19 cellular contexts compared by ENCODE assay signal in the genomic region with DNA sequence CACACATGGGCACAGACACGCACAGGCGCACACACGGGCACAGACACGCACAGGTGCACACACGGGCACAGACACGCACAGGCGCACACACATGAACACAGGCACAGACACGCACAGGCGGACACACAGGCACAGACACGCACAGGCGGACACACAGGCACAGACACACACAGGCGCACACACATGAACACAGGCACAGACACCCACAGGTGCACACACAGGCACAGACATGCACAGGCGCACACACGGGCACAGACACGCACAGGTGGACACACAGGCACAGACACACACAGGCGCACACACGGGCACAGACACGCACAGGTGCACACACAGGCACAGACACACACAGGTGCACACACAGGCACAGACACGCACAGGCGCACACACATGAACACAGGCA.
DNase-seq lines count a peak whose midpoint lies in the region; ATAC-seq, FAIRE-seq and TF ChIP-seq lines count a peak whose summit lies in the region.
"Had no signal": no experiment of that assay in that cellular context is flagged by ENCODE, and none has a peak within 500 bp of the region (broad histone marks: within the 10 kb centered on the region; RNA-seq: fewer than 3 reads in every experiment).

No MANE protein-coding gene starts in this region.

- H3K4me3 Mint-ChIP-seq in GM23338 (no peak overlapping the region), chondrocyte (ENCODE audit: unreplicated experiment) (no peak overlapping the region)
- H3K4me3 Mint-ChIP-seq: CD14-positive monocyte; CD4-positive, alpha-beta T cell; CD8-positive, alpha-beta memory T cell had no signal

- H3K4me3 ChIP-seq in GM23338 (no peak overlapping the region), neuronal stem cell (ENCODE audit: low read length in 2 of 2) (peak overlapping the region in 1 of 2 donors; percentile 44)
- H3K4me3 ChIP-seq: GM23248 had no signal

- H2AFZ ChIP-seq in GM23338 (no peak overlapping the region), neuronal stem cell (ENCODE audit: low read length) (no peak overlapping the region)
- H2AFZ ChIP-seq: GM23248 had no signal

- peak overlapping the region; percentile 47 for H3K9ac ChIP-seq in neuronal stem cell (ENCODE audit: low read depth, low read length, poor library complexity)
- H3K9ac ChIP-seq: GM23248 had no signal

- H3K4me2 ChIP-seq in GM23338 = no peak overlapping the region
- no peak overlapping the region for H3K4me2 ChIP-seq in neuronal stem cell (ENCODE audit: insufficient read depth, low read length, poor library complexity, severe bottlenecking)

- H3K27ac Mint-ChIP-seq in GM23338 (0 out of 2 replicates have a peak overlapping the region, but pooled peaks have one; percentile 47), chondrocyte (ENCODE audit: unreplicated experiment) (no peak overlapping the region)
- H3K27ac Mint-ChIP-seq: CD14-positive monocyte; CD4-positive, alpha-beta T cell; CD8-positive, alpha-beta memory T cell had no signal

- peak overlapping the region; percentile 87 for H3K23ac ChIP-seq in neuronal stem cell (ENCODE audit: low read depth, low read length, poor library complexity)

- H3K36me3 ChIP-seq in GM23338 (ENCODE audit: insufficient read depth) (no peaks in the 10 kb centered on the region), neuronal stem cell (replicated peaks in 1 of 2; ENCODE audit: control insufficient read depth in 2 of 2, insufficient read depth in 2 of 2, low read length in 2 of 2) (no peaks in the 10 kb centered on the region)

- H3K4me1 Mint-ChIP-seq in GM23338 (peaks cover 22% of the 10 kb centered on the region), chondrocyte (ENCODE audit: low read depth) (no peaks in the 10 kb centered on the region)
- H3K4me1 Mint-ChIP-seq: CD14-positive monocyte; CD8-positive, alpha-beta memory T cell had no signal

- H3K36me3 Mint-ChIP-seq in GM23338 (ENCODE audit: low read depth) (no peaks in the 10 kb centered on the region), chondrocyte (ENCODE audit: low read depth) (no peaks in the 10 kb centered on the region)
- H3K36me3 Mint-ChIP-seq: CD14-positive monocyte; CD8-positive, alpha-beta memory T cell had no signal

- H3K27ac ChIP-seq in GM23338 (ENCODE audit: low read depth) (no peak overlapping the region), neuronal stem cell (replicated peaks; ENCODE audit: low read length) (no peak overlapping the region)
- H3K27ac ChIP-seq: GM23248 had no signal

- no peak overlapping the region for H4K91ac ChIP-seq in neuronal stem cell (ENCODE audit: low read depth, low read length, poor library complexity)

- peak overlapping the region; percentile 1 for H2BK15ac ChIP-seq in neuronal stem cell (ENCODE audit: low read length)

- H3K9me3 Mint-ChIP-seq in GM23338 (peaks cover 4% of the 10 kb centered on the region; the same call in 1 of the 3 replicates), chondrocyte (ENCODE audit: low read depth) (no peaks in the 10 kb centered on the region)
- H3K9me3 Mint-ChIP-seq: CD4-positive, alpha-beta T cell had no signal

- H4K8ac ChIP-seq in neuronal stem cell (ENCODE audit: low read depth, low read length) = no peak overlapping the region

- H3F3A ChIP-seq in GM23338 (replicated peaks; ENCODE audit: low read depth) = no peaks in the 10 kb centered on the region

- H3K79me2 ChIP-seq in GM23338 (replicated peaks; ENCODE audit: insufficient read depth) = no peaks in the 10 kb centered on the region

- H3K27me3 Mint-ChIP-seq in GM23338 (ENCODE audit: insufficient read depth, low read depth, poor library complexity) (peaks cover 12% of the 10 kb centered on the region), chondrocyte (ENCODE audit: low read depth) (peaks cover 1% of the 10 kb centered on the region)
- H3K27me3 Mint-ChIP-seq: CD4-positive, alpha-beta T cell; CD8-positive, alpha-beta memory T cell had no signal

- no CpG with 5 or more reads among the region's 20 CpGs for WGBS in neuronal stem cell (ENCODE audit: extremely low coverage in 2 of 2, insufficient read length in 2 of 2, insufficient replicate concordance in 1 of 2), 2 donors

- H2BK12ac ChIP-seq in neuronal stem cell (ENCODE audit: low read length) = no peak overlapping the region

- ATAC-seq in GM23338 = no peak
- no peak for ATAC-seq in GM21526 (IDR thresholded peaks at IDR 0.05; ENCODE audit: low FRiP score, unreplicated experiment)
- ATAC-seq in HG02870 (IDR thresholded peaks at IDR 0.05; ENCODE audit: unreplicated experiment) = no peak

- no peak overlapping the region for H2BK120ac ChIP-seq in neuronal stem cell (ENCODE audit: low read depth, low read length)

- peak; percentile 95 for FAIRE-seq in HTR-8/SVneo (lab: Jason Lieb, UNC)
- FAIRE-seq: D721Med, GM12891, GM18507, H54 had no signal

- no peaks in the 10 kb centered on the region for H4K20me1 ChIP-seq in GM23338 (replicated peaks; ENCODE audit: insufficient read depth)

- H3K18ac ChIP-seq in neuronal stem cell (ENCODE audit: low read length) = peak overlapping the region; percentile 36

- H3K9me3 ChIP-seq in neuronal stem cell (replicated peaks in 1 of 2; ENCODE audit: control insufficient read depth in 2 of 2, insufficient read depth in 1 of 2, low read depth in 1 of 2, low read length in 2 of 2) = no peaks in the 10 kb centered on the region

- H3K9me2 ChIP-seq in GM23338 (ENCODE audit: insufficient read depth) = no peaks in the 10 kb centered on the region

- H3K79me1 ChIP-seq in neuronal stem cell (ENCODE audit: low read depth, low read length) = no peaks in the 10 kb centered on the region

- TF ChIP-seq CTCF in GM23338 (conservative IDR thresholded peaks at IDR 0.05; ENCODE audit: low read depth in 2 of 2) (no peak), chondrocyte (IDR thresholded peaks at IDR 0.05) (no peak)

- H3K27me3 ChIP-seq in GM23338 (ENCODE audit: insufficient read depth) = no peaks in the 10 kb centered on the region
- peaks cover 0 to 3% (median 0%) of the 10 kb centered on the region in 3 experiments for H3K27me3 ChIP-seq in neuronal stem cell (ENCODE audit: control insufficient read depth in 3 of 3, insufficient read depth in 3 of 3, low read depth in 1 of 3, low read length in 3 of 3)

- DNase-seq in GM23338 (ENCODE audit: low spot score) = no peak
- no peak for DNase-seq in HTR-8/SVneo (ENCODE audit: insufficient read length, low spot score)
- no peak for DNase-seq in neuronal stem cell (ENCODE audit: low spot score)
- no peak for DNase-seq in chondrocyte (ENCODE audit: low spot score)
- DNase-seq: CD4-positive, alpha-beta T cell; CD8-positive, alpha-beta memory T cell; DMS 273 treated with DMSO at 0.1 percent for 48 hours; DMS53; DMS79 treated with DMSO at 0.1 percent for 48 hours; GF-D8; GM23248; HCEC 1CT had no signal

- H3K4ac ChIP-seq in neuronal stem cell (ENCODE audit: low read length) = peak overlapping the region; percentile 60

- peak overlapping the region; percentile 22 for H2AK5ac ChIP-seq in neuronal stem cell (ENCODE audit: low read depth, low read length)

- no peak overlapping the region for H2BK5ac ChIP-seq in neuronal stem cell (ENCODE audit: low read length)

- H3K4me1 ChIP-seq in GM23338 (ENCODE audit: insufficient read depth) (peaks cover 6% of the 10 kb centered on the region), neuronal stem cell (ENCODE audit: control insufficient read depth in 2 of 2, insufficient read depth in 1 of 2, low read depth in 1 of 2, low read length in 2 of 2) (peaks cover 0 to 5% of the 10 kb centered on the region in 2 donors)

- peak overlapping the region; percentile 86 for H3K14ac ChIP-seq in neuronal stem cell (ENCODE audit: low read length)

TF ChIP-seq in GM23338, 12 proteins besides CTCF, POLR2A, EP300 and RAD21:
- TF ChIP-seq, protein P1, sequence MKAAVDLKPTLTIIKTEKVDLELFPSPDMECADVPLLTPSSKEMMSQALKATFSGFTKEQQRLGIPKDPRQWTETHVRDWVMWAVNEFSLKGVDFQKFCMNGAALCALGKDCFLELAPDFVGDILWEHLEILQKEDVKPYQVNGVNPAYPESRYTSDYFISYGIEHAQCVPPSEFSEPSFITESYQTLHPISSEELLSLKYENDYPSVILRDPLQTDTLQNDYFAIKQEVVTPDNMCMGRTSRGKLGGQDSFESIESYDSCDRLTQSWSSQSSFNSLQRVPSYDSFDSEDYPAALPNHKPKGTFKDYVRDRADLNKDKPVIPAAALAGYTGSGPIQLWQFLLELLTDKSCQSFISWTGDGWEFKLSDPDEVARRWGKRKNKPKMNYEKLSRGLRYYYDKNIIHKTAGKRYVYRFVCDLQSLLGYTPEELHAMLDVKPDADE (IDR thresholded peaks at IDR 0.05) = no peak
- no peak for TF ChIP-seq CREB1 (CRISPR knock-in tag; IDR thresholded peaks at IDR 0.05; ENCODE audit: low read depth)
- no peak for TF ChIP-seq STAT1 (IDR thresholded peaks at IDR 0.05; ENCODE audit: unreplicated experiment)
- no peak for TF ChIP-seq POLR2AphosphoS5 (IDR thresholded peaks at IDR 0.05; ENCODE audit: low read depth)
